ENCODE assay signal across 8 cellular contexts in genomic region chr19:40717325-40717879, GRCh38. TPM values are rescaled to one million over a fixed set of nuclear protein-coding genes. Genes with fewer than 3 reads are reported as not detected.
A peak's percentile ranks its signal among the peaks of the same experiment; 100 is the strongest.
DNase-seq lines count a peak whose midpoint lies in the region; ATAC-seq and TF ChIP-seq lines count a peak whose summit lies in the region.

No MANE protein-coding gene starts in this region.

- peak overlapping the region; percentile 84 for H3K4me3 ChIP-seq in BE2C (ENCODE audit: low read depth, low read length)
- H3K4me3 ChIP-seq in astrocyte of the spinal cord (ENCODE audit: low read depth, low read length), result peak overlapping the region; percentile 83
- H3K4me3 ChIP-seq in liver (ENCODE audit: low read depth in 1 of 3, low read length in 3 of 3), result peak overlapping the region; percentile 61 to 91 (median 78)
- H3K4me3 ChIP-seq in tibial artery, result peak overlapping the region; percentile 78 to 81

- H3K27me3 ChIP-seq in BE2C (no peaks in the 10 kb centered on the region), liver (ENCODE audit: control insufficient read depth in 4 of 4, insufficient read depth in 4 of 4, low read length in 3 of 4) (no peaks in the 10 kb centered on the region), tibial artery (no peaks in the 10 kb centered on the region)

- DNase-seq in BE2C (no peak), astrocyte of the spinal cord (ENCODE audit: low read depth, low spot score) (no peak), tibial artery (peak in 1 of 2 donors; percentile 45), NCI-H82 treated with DMSO at 0.1 percent for 48 hours (lab: John Stamatoyannopoulos, UW; ENCODE audit: unreplicated experiment) (no peak), pons (ENCODE audit: low spot score) (no peak)

- H3K9ac ChIP-seq in liver (ENCODE audit: low read depth in 1 of 2, low read length in 2 of 2), result peak overlapping the region; percentile 40 to 86

- peak overlapping the region; percentile 95 to 97 for H3K27ac ChIP-seq in liver (ENCODE audit: low read depth in 1 of 2, low read length in 2 of 2)
- H3K27ac ChIP-seq in tibial artery, result peak overlapping the region; percentile 96 to 97

- WGBS in liver, result under 1% methylated on average over 20 of the region's 20 CpGs

- intact Hi-C loops in tibial artery (cut with DNase I; ENCODE audit: low total_unique reads), result no loop called here

- ATAC-seq in HG03354 (IDR thresholded peaks at IDR 0.05; ENCODE audit: poor library complexity, severe bottlenecking, unreplicated experiment), result peak; percentile 1
- no peak for ATAC-seq in GM19397 (IDR thresholded peaks at IDR 0.05; ENCODE audit: unreplicated experiment)

- no peaks in the 10 kb centered on the region for H3K36me3 ChIP-seq in BE2C
- H3K36me3 ChIP-seq in liver (ENCODE audit: control insufficient read depth in 4 of 4, insufficient read depth in 3 of 4, low read depth in 1 of 4, low read length in 3 of 4), result peaks cover 0 to 5% (median 0%) of the 10 kb centered on the region in 4 donors
- peaks cover 0 to 8% (median 0%) of the 10 kb centered on the region in 3 donors for H3K36me3 ChIP-seq in tibial artery

- TF ChIP-seq CTCF in BE2C (IDR thresholded peaks at IDR 0.05; ENCODE audit: low read depth, low read length) (no peak), astrocyte of the spinal cord (IDR thresholded peaks at IDR 0.05; ENCODE audit: low read depth, low read length) (no peak), liver (IDR thresholded peaks at IDR 0.05; ENCODE audit: low read depth, low read length, missing input control) (no peak), tibial artery (IDR thresholded peaks at IDR 0.05) (no peak)

- H3K4me1 ChIP-seq in BE2C (peaks cover 4% of the 10 kb centered on the region; the same call in 1 of the 2 replicates), liver (ENCODE audit: control insufficient read depth in 4 of 4, insufficient read depth in 4 of 4, low read length in 3 of 4) (peaks cover 9 to 56% (median 39%) of the 10 kb centered on the region in 4 donors), tibial artery (peaks cover 0 to 64% (median 53%) of the 10 kb centered on the region in 4 donors)

- H3K9me3 ChIP-seq in BE2C (no peaks in the 10 kb centered on the region), liver (ENCODE audit: control insufficient read depth in 4 of 4, low read length in 3 of 4) (no peaks in the 10 kb centered on the region), tibial artery (no peaks in the 10 kb centered on the region)

- in situ Hi-C loops in astrocyte of the spinal cord (cut with HindIII; ENCODE audit: low sequenced_read_pairs), result no loop called here

- no peak for TF ChIP-seq RAD21 in liver (IDR thresholded peaks at IDR 0.05)

TF ChIP-seq in liver, 16 proteins besides CTCF, POLR2A, EP300 and RAD21:
- peak; percentile 39 to 62 for TF ChIP-seq RXRA (IDR thresholded peaks at IDR 0.05)
- TF ChIP-seq NR2F2 (IDR thresholded peaks at IDR 0.05), result peak; percentile 92
- TF ChIP-seq MAX (IDR thresholded peaks at IDR 0.05), result peak; percentile 14
- TF ChIP-seq HNF4A (conservative IDR thresholded peaks at IDR 0.05), result peak; percentile 62 to 81
- TF ChIP-seq HNF4G (IDR thresholded peaks at IDR 0.05), result no peak
- TF ChIP-seq SP1 (IDR thresholded peaks at IDR 0.05), result no peak
- TF ChIP-seq REST (IDR thresholded peaks at IDR 0.05), result no peak

RNA-seq across cellular contexts. Expression of gene ITPKC, which starts 0.5 kb away (rescaled TPM):
- 8.8 TPM for polyA plus RNA-seq in BE2C (2012; ENCODE audit: insufficient read depth, insufficient read length, low read depth)
- 10 to 100 TPM in 1 of 2 donors, 1 to 10 TPM in 1; 5.1 to 12.5 TPM for total RNA-seq in liver
- polyA plus RNA-seq in liver, result 10 to 100 TPM in 1 of 2 donors, 1 to 10 TPM in 1; 4.2 to 10.2 TPM

RNA-seq across cellular contexts. Expression of gene COQ8B, which starts 0.7 kb away (rescaled TPM):
- polyA plus RNA-seq in BE2C (2012; ENCODE audit: insufficient read depth, insufficient read length, low read depth), result 24.1 TPM
- 10 to 100 TPM; 15.2 to 24.7 TPM for total RNA-seq in liver
- polyA plus RNA-seq in liver, result 10 to 100 TPM in 1 of 2 donors, 1 to 10 TPM in 1; 6.4 to 30.6 TPM

RNA-seq across cellular contexts. Expression of gene NUMBL, which starts 27.0 kb away (rescaled TPM):
- 30.6 TPM for polyA plus RNA-seq in BE2C (2012; ENCODE audit: insufficient read depth, insufficient read length, low read depth)
- total RNA-seq in liver, result 1 to 10 TPM; 1.4 to 3.9 TPM
- 1 to 10 TPM; 1.1 to 4.6 TPM for polyA plus RNA-seq in liver

RNA-seq across cellular contexts. Expression of gene ACTMAP, which starts 32.9 kb away (rescaled TPM):
- polyA plus RNA-seq in BE2C (2012; ENCODE audit: insufficient read depth, insufficient read length, low read depth), result 21.1 TPM
- total RNA-seq in liver, result 1 to 10 TPM in 1 of 2 donors, under 1 TPM in 1; 0.93 to 1.8 TPM
- 1 to 10 TPM; 4.2 to 7.7 TPM for polyA plus RNA-seq in liver

RNA-seq across cellular contexts. Expression of gene SNRPA, which starts 33.6 kb away (rescaled TPM):
- polyA plus RNA-seq in BE2C (2012; ENCODE audit: insufficient read depth, insufficient read length, low read depth), result 73.9 TPM
- 10 to 100 TPM; 11.8 to 27.1 TPM for total RNA-seq in liver
- 10 to 100 TPM; 12.4 to 21.6 TPM for polyA plus RNA-seq in liver
